ENCODE assay signal across 13 cellular contexts in genomic region chr10:86889997-86890396, GRCh38.
DNase-seq lines count a peak whose midpoint lies in the region; ATAC-seq and TF ChIP-seq lines count a peak whose summit lies in the region.
"Had no signal": no experiment of that assay in that cellular context is flagged by ENCODE, and none has a peak within 500 bp of the region (broad histone marks: within the 10 kb centered on the region; RNA-seq: fewer than 3 reads in every experiment).

No MANE protein-coding gene starts in this region.

- H3K4me3 Mint-ChIP-seq in immature natural killer cell = no peak overlapping the region
- H3K4me3 Mint-ChIP-seq: B cell; CD4-positive, alpha-beta T cell had no signal

- no peak overlapping the region for H3K27ac Mint-ChIP-seq in immature natural killer cell
- H3K27ac Mint-ChIP-seq: B cell; CD4-positive, alpha-beta T cell had no signal

- peak overlapping the region in 1 of 2 donors; percentile 82 for H3K27ac ChIP-seq in right atrium auricular region
- H3K27ac ChIP-seq in heart left ventricle = peak overlapping the region in 10 of 12 donors; percentile 59 to 87 (median 72)
- H3K27ac ChIP-seq in thoracic aorta = peak overlapping the region; percentile 65 to 70

- peaks cover 0 to 2% of the 10 kb centered on the region in 2 donors for H3K4me1 Mint-ChIP-seq in immature natural killer cell

- H3K4me1 ChIP-seq in right atrium auricular region (peaks cover 0 to 30% of the 10 kb centered on the region in 2 donors), heart left ventricle (peaks cover 0 to 31% (median 16%) of the 10 kb centered on the region in 12 donors), thoracic aorta (ENCODE audit: control insufficient read depth in 1 of 2, low read depth in 2 of 2) (peaks cover 10 to 26% of the 10 kb centered on the region in 2 donors), mucosa of descending colon (ENCODE audit: low read depth) (no peaks in the 10 kb centered on the region)

- no peak for DNase-seq in Right ventricle myocardium superior
- DNase-seq in right atrium auricular region (ENCODE audit: low spot score) = no peak
- DNase-seq in heart left ventricle = no peak
- no peak for DNase-seq in thoracic aorta (ENCODE audit: low spot score)
- no peak for DNase-seq in immature natural killer cell
- DNase-seq in mucosa of descending colon = no peak
- no peak for DNase-seq in activated gamma-delta T cell treated with Interleukin-2 at 50 U/mL for 16 hours
- DNase-seq: C1 segment of cervical spinal cord; CD4-positive, alpha-beta T cell; DMS79 had no signal

- H3K27me3 ChIP-seq in right atrium auricular region (no peaks in the 10 kb centered on the region), heart left ventricle (no peaks in the 10 kb centered on the region), thoracic aorta (replicated peaks; ENCODE audit: insufficient read depth) (no peaks in the 10 kb centered on the region)

- H3K4me3 ChIP-seq in right atrium auricular region = no peak overlapping the region
- no peak overlapping the region for H3K4me3 ChIP-seq in heart left ventricle
- H3K4me3 ChIP-seq in thoracic aorta = no peak overlapping the region
- H3K4me3 ChIP-seq in mucosa of descending colon = no peak overlapping the region

- H3K9me3 ChIP-seq in right atrium auricular region (no peaks in the 10 kb centered on the region), heart left ventricle (no peaks in the 10 kb centered on the region), thoracic aorta (no peaks in the 10 kb centered on the region), mucosa of descending colon (no peaks in the 10 kb centered on the region)

- H3K36me3 ChIP-seq in right atrium auricular region = peaks cover 5% of the 10 kb centered on the region
- peaks cover 0 to 25% (median 4%) of the 10 kb centered on the region in 9 donors for H3K36me3 ChIP-seq in heart left ventricle
- H3K36me3 ChIP-seq in thoracic aorta = peaks cover 6% of the 10 kb centered on the region
- H3K36me3 ChIP-seq in mucosa of descending colon (ENCODE audit: low read depth) = no peaks in the 10 kb centered on the region

- WGBS in heart left ventricle, 4 donors = 34 to 43% (median 40%) methylated on average over 3 of the region's 3 CpGs

- peaks cover 7 to 13% (median 8%) of the 10 kb centered on the region in 3 donors for H3K36me3 Mint-ChIP-seq in immature natural killer cell

- TF ChIP-seq POLR2A in heart left ventricle (IDR thresholded peaks at IDR 0.05) = no peak

- no peaks in the 10 kb centered on the region for H3K27me3 Mint-ChIP-seq in immature natural killer cell (ENCODE audit: low read depth in 3 of 3)
- H3K27me3 Mint-ChIP-seq: B cell; CD4-positive, alpha-beta T cell had no signal

- peak; percentile 73 for ATAC-seq in Right ventricle myocardium superior (ENCODE audit: poor library complexity)
- ATAC-seq in SK-N-SH treated with all-trans-retinoic acid at 6 μM for 48 hours = peak; percentile 40; the same call in 1 of the 3 replicates
- ATAC-seq in heart left ventricle = peak; percentile 36 to 65 (median 52)
- no peak for ATAC-seq in thoracic aorta (ENCODE audit: insufficient number of reproducible peaks, low FRiP score, low read depth)
- no peak for ATAC-seq in mucosa of descending colon
- ATAC-seq: HCT116 had no signal

- TF ChIP-seq CTCF in right atrium auricular region (IDR thresholded peaks at IDR 0.05) (no peak), heart left ventricle (IDR thresholded peaks at IDR 0.05) (no peak), thoracic aorta (IDR thresholded peaks at IDR 0.05) (no peak), mucosa of descending colon (IDR thresholded peaks at IDR 0.05) (no peak)

- no peaks in the 10 kb centered on the region for H3K9me3 Mint-ChIP-seq in immature natural killer cell
- H3K9me3 Mint-ChIP-seq: CD4-positive, alpha-beta T cell had no signal

- intact Hi-C loops in Right ventricle myocardium superior (cut with DNase I) = no loop called here
- intact Hi-C loops in heart left ventricle (cut with DNase I) = loop anchor here in 7 of 10 donors (2.0 to 10.0 kb wide), 4 partner anchors 133 to 175 kb away; partner anchors contain the start of gene BMPR1A (in 6 of the 7)
- intact Hi-C loops in mucosa of descending colon (cut with DNase I, micrococcal nuclease) = loop anchor here in 1 of 2 donors (10.0 kb wide), 1 partner anchor 185 kb away; no protein-coding TSS in a partner anchor

TF ChIP-seq in SK-N-SH treated with all-trans-retinoic acid at 6 μM for 48 hours, 23 proteins besides CTCF, POLR2A, EP300 and RAD21:
- no peak for TF ChIP-seq TOX (CRISPR knock-in tag; IDR thresholded peaks at IDR 0.05; ENCODE audit: borderline replicate concordance)

Comparison
In these comparisons a context has a peak if more than half of its experiments do, and no peak if none do; other contexts are left out.
1. ATAC-seq: peak in Right ventricle myocardium superior (single experiment), SK-N-SH treated with all-trans-retinoic acid at 6 μM for 48 hours (single experiment) and heart left ventricle (4 of 4); none in thoracic aorta (single experiment) and mucosa of descending colon (single experiment).